Comparison of ENCODE assay signal across 10 cellular contexts in genomic region chr17:43401293-43401692, GRCh38. TPM values are rescaled to one million over a fixed set of nuclear protein-coding genes. Genes with fewer than 3 reads are reported as not detected.
DNase-seq lines count a peak whose midpoint lies in the region; ATAC-seq and TF ChIP-seq lines count a peak whose summit lies in the region.
"Had no signal": no experiment of that assay in that cellular context is flagged by ENCODE, and none has a peak within 500 bp of the region (broad histone marks: within the 10 kb centered on the region; RNA-seq: fewer than 3 reads in every experiment).

No MANE protein-coding gene starts in this region.

- H3K4me1 ChIP-seq in cardiac muscle cell (ENCODE audit: low read depth) (peaks cover 31% of the 10 kb centered on the region), liver (ENCODE audit: control insufficient read depth in 4 of 4, insufficient read depth in 4 of 4, low read length in 3 of 4) (peaks cover 2 to 27% (median 12%) of the 10 kb centered on the region in 4 donors), prostate gland (replicated peaks) (no peaks in the 10 kb centered on the region)

- no peak overlapping the region for H3K4me3 ChIP-seq in cardiac muscle cell
- H3K4me3 ChIP-seq in brain microvascular endothelial cell (ENCODE audit: low read depth, low read length), result no peak overlapping the region
- peak overlapping the region; percentile 57 to 80 (median 73) for H3K4me3 ChIP-seq in liver (ENCODE audit: low read depth in 1 of 3, low read length in 3 of 3)
- no peak overlapping the region for H3K4me3 ChIP-seq in prostate gland

- H3K9me3 ChIP-seq in cardiac muscle cell (ENCODE audit: low read depth) (no peaks in the 10 kb centered on the region), liver (ENCODE audit: control insufficient read depth in 4 of 4, low read length in 3 of 4) (no peaks in the 10 kb centered on the region), prostate gland (no peaks in the 10 kb centered on the region)

- no peaks in the 10 kb centered on the region for H3K27me3 ChIP-seq in cardiac muscle cell
- H3K27me3 ChIP-seq in brain microvascular endothelial cell (replicated peaks), result no peaks in the 10 kb centered on the region
- no peaks in the 10 kb centered on the region for H3K27me3 ChIP-seq in liver (ENCODE audit: control insufficient read depth in 4 of 4, insufficient read depth in 4 of 4, low read length in 3 of 4)
- no peaks in the 10 kb centered on the region for H3K27me3 ChIP-seq in prostate gland (replicated peaks; ENCODE audit: insufficient read depth)

- WGBS in liver, result 31% methylated on average over 2 of the region's 2 CpGs
- WGBS in prostate gland, result 54% methylated on average over 2 of the region's 2 CpGs

- TF ChIP-seq CTCF in cardiac muscle cell (IDR thresholded peaks at IDR 0.05; ENCODE audit: low read depth, low read length), result no peak
- TF ChIP-seq CTCF in brain microvascular endothelial cell (IDR thresholded peaks at IDR 0.05; ENCODE audit: low read depth, low read length, missing control alignments), result no peak
- TF ChIP-seq CTCF in liver (IDR thresholded peaks at IDR 0.05; ENCODE audit: low read depth, low read length, missing input control), result no peak
- no peak for TF ChIP-seq CTCF in prostate gland (IDR thresholded peaks at IDR 0.05)

- in situ Hi-C loops in brain microvascular endothelial cell (cut with HindIII; ENCODE audit: low pct_ligation_motif_present, low sequenced_read_pairs), result no loop called here

- no peak for ATAC-seq in Right ventricle myocardium superior (ENCODE audit: poor library complexity)

- no peak for TF ChIP-seq POLR2A in prostate gland (IDR thresholded peaks at IDR 0.05)

- intact Hi-C loops in Right ventricle myocardium superior (cut with DNase I), result no loop called here
- intact Hi-C loops in prostate gland (cut with DNase I), result loop anchor here (10.0 kb wide), 1 partner anchor 374 kb away; the partner anchor contains the start of gene DUSP3

- peak overlapping the region; percentile 60 to 73 for H3K9ac ChIP-seq in liver (ENCODE audit: low read depth in 1 of 2, low read length in 2 of 2)

- peak in 1 of 2 donors; percentile 67 for DNase-seq in cardiac muscle cell (ENCODE audit: low read depth in 1 of 2, low spot score in 1 of 2)
- no peak for DNase-seq in Right ventricle myocardium superior
- peak; percentile 66 for DNase-seq in brain microvascular endothelial cell
- peak; percentile 70 for DNase-seq in ureter (ENCODE audit: low spot score)
- DNase-seq in prostate gland (ENCODE audit: low spot score), result no peak
- no peak for DNase-seq in COLO829 (ENCODE audit: low spot score)
- DNase-seq in NK-92 treated with Interleukin-12 subunit alpha and Interleukin-12 subunit beta, amount 100 ng/mL, for 24 hours (lab: John Stamatoyannopoulos, UW), result no peak
- DNase-seq: T-helper 2 cell had no signal

- TF ChIP-seq RAD21 in liver (IDR thresholded peaks at IDR 0.05), result peak; percentile 7 to 22

- peak overlapping the region; percentile 55 for H3K27ac ChIP-seq in cardiac muscle cell
- peak overlapping the region; percentile 53 for H3K27ac ChIP-seq in brain microvascular endothelial cell
- H3K27ac ChIP-seq in liver (ENCODE audit: low read depth in 1 of 2, low read length in 2 of 2), result peak overlapping the region; percentile 80 to 84
- H3K27ac ChIP-seq in prostate gland, result peak overlapping the region in 1 of 2 donors; percentile 9
- H3K27ac ChIP-seq: C4-2B had no signal

- H3K36me3 ChIP-seq in cardiac muscle cell, result no peaks in the 10 kb centered on the region
- H3K36me3 ChIP-seq in brain microvascular endothelial cell (replicated peaks), result no peaks in the 10 kb centered on the region
- H3K36me3 ChIP-seq in liver (ENCODE audit: control insufficient read depth in 4 of 4, insufficient read depth in 3 of 4, low read depth in 1 of 4, low read length in 3 of 4), result peaks cover 0 to 4% (median 0%) of the 10 kb centered on the region in 4 donors
- H3K36me3 ChIP-seq in prostate gland, result no peaks in the 10 kb centered on the region

TF ChIP-seq in liver, 16 proteins besides CTCF, POLR2A, EP300 and RAD21:
- TF ChIP-seq, protein P1, sequence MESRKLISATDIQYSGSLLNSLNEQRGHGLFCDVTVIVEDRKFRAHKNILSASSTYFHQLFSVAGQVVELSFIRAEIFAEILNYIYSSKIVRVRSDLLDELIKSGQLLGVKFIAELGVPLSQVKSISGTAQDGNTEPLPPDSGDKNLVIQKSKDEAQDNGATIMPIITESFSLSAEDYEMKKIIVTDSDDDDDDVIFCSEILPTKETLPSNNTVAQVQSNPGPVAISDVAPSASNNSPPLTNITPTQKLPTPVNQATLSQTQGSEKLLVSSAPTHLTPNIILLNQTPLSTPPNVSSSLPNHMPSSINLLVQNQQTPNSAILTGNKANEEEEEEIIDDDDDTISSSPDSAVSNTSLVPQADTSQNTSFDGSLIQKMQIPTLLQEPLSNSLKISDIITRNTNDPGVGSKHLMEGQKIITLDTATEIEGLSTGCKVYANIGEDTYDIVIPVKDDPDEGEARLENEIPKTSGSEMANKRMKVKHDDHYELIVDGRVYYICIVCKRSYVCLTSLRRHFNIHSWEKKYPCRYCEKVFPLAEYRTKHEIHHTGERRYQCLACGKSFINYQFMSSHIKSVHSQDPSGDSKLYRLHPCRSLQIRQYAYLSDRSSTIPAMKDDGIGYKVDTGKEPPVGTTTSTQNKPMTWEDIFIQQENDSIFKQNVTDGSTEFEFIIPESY (IDR thresholded peaks at IDR 0.05), result no peak
- peak; percentile 8 for TF ChIP-seq FOXA2 (IDR thresholded peaks at IDR 0.05)
- peak; percentile 54 for TF ChIP-seq YY1 (IDR thresholded peaks at IDR 0.05)
- no peak for TF ChIP-seq GABPA (IDR thresholded peaks at IDR 0.05 in 1 of 2, conservative IDR thresholded peaks at IDR 0.05 in 1 of 2)
- peak in 1 of 2 donors; percentile 57 for TF ChIP-seq RXRA (IDR thresholded peaks at IDR 0.05)
- TF ChIP-seq JUND (IDR thresholded peaks at IDR 0.05), result peak in 1 of 2 donors; percentile 18
- peak in 1 of 2 donors; percentile 9 for TF ChIP-seq HNF4A (conservative IDR thresholded peaks at IDR 0.05)

RNA-seq across cellular contexts. Expression of gene ARL4D, which starts 2.5 kb away (rescaled TPM):
- total RNA-seq in cardiac muscle cell (18.7 and 32.4 TPM in 2 replicates), Right ventricle myocardium superior (7.0 TPM), liver (10 to 100 TPM; 13.6 to 15.3 TPM), ureter (34.3 TPM), prostate gland (10 to 100 TPM in 1 of 2 donors, 1 to 10 TPM in 1; 4.8 to 17.2 TPM)
- polyA plus RNA-seq in cardiac muscle cell (36.3 and 39.0 TPM in 2 replicates), liver (10 to 100 TPM; 19.9 to 39.2 TPM)

Comparison
In these comparisons a context has a peak if more than half of its experiments do, and no peak if none do; other contexts are left out.
1. DNase-seq: peak in brain microvascular endothelial cell (single experiment) and ureter (single experiment); none in Right ventricle myocardium superior (single experiment), prostate gland (single experiment), COLO829 (single experiment) and NK-92 treated with Interleukin-12 subunit alpha and Interleukin-12 subunit beta, amount 100 ng/mL, for 24 hours (single experiment).
2. H3K4me3 ChIP-seq: peak in liver (3 of 3); none in cardiac muscle cell (single experiment), brain microvascular endothelial cell (single experiment) and prostate gland (0 of 2).